Comparison of ENCODE assay signal across 8 cellular contexts in the genomic region with DNA sequence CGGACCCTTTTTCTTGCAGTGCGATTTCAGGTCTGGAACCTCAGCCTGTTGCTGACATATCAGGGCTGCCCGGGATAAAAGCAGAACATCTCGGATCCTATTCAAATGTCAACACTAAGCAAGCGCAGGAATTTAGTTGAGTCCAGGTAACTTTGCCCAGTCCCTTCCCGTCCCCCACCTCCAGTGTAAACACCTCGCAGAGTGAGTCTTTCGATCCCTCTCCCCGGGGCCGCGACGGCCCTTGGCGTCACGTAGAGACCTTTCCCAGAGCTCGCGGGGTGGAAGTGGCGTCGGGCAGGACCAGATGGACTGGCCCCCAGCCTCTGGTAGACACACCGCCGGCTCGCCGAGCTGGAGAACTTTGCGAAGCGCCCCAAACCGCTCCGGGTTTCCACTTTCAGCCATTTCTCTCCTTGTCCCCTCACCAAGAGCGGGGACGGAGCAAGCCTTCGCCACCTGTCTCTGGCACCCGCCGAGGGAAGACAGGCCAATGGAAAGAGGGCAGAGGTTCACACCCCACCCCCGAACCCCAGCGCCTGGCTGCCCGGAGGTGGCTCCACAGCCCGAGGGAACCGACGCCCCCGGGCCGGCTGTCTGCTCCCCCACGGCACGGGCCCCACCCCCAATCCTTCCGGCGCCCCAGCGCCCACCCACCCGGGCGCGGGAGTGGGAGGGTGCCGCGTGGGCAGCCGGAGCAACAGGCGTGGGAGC. TPM values are rescaled to one million over a fixed set of nuclear protein-coding genes. Genes with fewer than 3 reads are reported as not detected.
DNase-seq lines count a peak whose midpoint lies in the region; ATAC-seq, FAIRE-seq and TF ChIP-seq lines count a peak whose summit lies in the region.

No MANE protein-coding gene starts in this region.

- ATAC-seq in Right ventricle myocardium superior (ENCODE audit: poor library complexity) = peak; percentile 3
- no peak for ATAC-seq in upper lobe of right lung

- H3K23ac ChIP-seq in mesenchymal stem cell (ENCODE audit: low read length in 2 of 2) = no peak overlapping the region

- TF ChIP-seq POLR2A in H54 (IDR thresholded peaks at IDR 0.05; ENCODE audit: low read depth, low read length) = no peak

- H2AFZ ChIP-seq in mammary epithelial cell (ENCODE audit: low read depth, low read length) (no peak overlapping the region), mesenchymal stem cell (ENCODE audit: low read depth, low read length) (no peak overlapping the region)

- no peak overlapping the region for H2AK5ac ChIP-seq in mesenchymal stem cell (ENCODE audit: low read length, severe bottlenecking)

- H3K18ac ChIP-seq in mesenchymal stem cell (ENCODE audit: low read depth in 1 of 2, low read length in 2 of 2) = no peak overlapping the region

- no peaks in the 10 kb centered on the region for H3K79me2 ChIP-seq in mammary epithelial cell (ENCODE audit: insufficient read depth, low read length)

- no peaks in the 10 kb centered on the region for H3K79me1 ChIP-seq in mesenchymal stem cell (replicated peaks; ENCODE audit: low read length, poor library complexity, severe bottlenecking)

- H3K9me3 ChIP-seq in mammary epithelial cell (replicated peaks; ENCODE audit: insufficient read depth, low read length) (no peaks in the 10 kb centered on the region), mesenchymal stem cell (ENCODE audit: control insufficient read depth, low read length) (no peaks in the 10 kb centered on the region), upper lobe of right lung (no peaks in the 10 kb centered on the region)

- no peak overlapping the region for H4K91ac ChIP-seq in mesenchymal stem cell (ENCODE audit: low read length)

- H2BK5ac ChIP-seq in mesenchymal stem cell (ENCODE audit: low read depth, low read length, poor library complexity, severe bottlenecking) = no peak overlapping the region

- 35% methylated on average over 18 of the region's 51 CpGs for WGBS in mammary epithelial cell (ENCODE audit: low coverage, missing lambda C conversion rate)
- WGBS in mesenchymal stem cell = 5% methylated on average over 39 of the region's 51 CpGs

- H3K4ac ChIP-seq in mesenchymal stem cell (ENCODE audit: low read depth in 1 of 2, low read length in 2 of 2) = no peak overlapping the region

- no TSS peak for BruUV-seq in mammary epithelial cell (replicated peaks; lab: Mats Ljungman, UMichigan)

- intact Hi-C loops in Right ventricle myocardium superior (cut with DNase I) = loop anchor here (2.0 kb wide), 1 partner anchor 186 kb away; no protein-coding TSS in a partner anchor
- intact Hi-C loops in cardiac septum (cut with DNase I) = loop anchor here (5.0 kb wide), 1 partner anchor 68 kb away; no protein-coding TSS in a partner anchor
- intact Hi-C loops in mammary epithelial cell (cut with micrococcal nuclease) = no loop called here
- intact Hi-C loops in upper lobe of right lung (cut with DNase I) = no loop called here

- no peaks in the 10 kb centered on the region for H4K20me1 ChIP-seq in mammary epithelial cell (ENCODE audit: insufficient read depth, low read length)

- H3K4me1 ChIP-seq in mammary epithelial cell (ENCODE audit: insufficient read depth, low read length) = peaks cover 18% of the 10 kb centered on the region
- peaks cover 22% of the 10 kb centered on the region for H3K4me1 ChIP-seq in mesenchymal stem cell (ENCODE audit: control insufficient read depth, insufficient read depth, low read depth, low read length)
- peaks cover 30% of the 10 kb centered on the region for H3K4me1 ChIP-seq in upper lobe of right lung

- no peak for TF ChIP-seq CTCF in mammary epithelial cell (conservative IDR thresholded peaks at IDR 0.05 in 1 of 2, IDR thresholded peaks at IDR 0.05 in 1 of 2; ENCODE audit: extremely low read depth in 1 of 2, insufficient read depth in 1 of 2, low read depth in 1 of 2, low read length in 2 of 2)
- TF ChIP-seq CTCF in upper lobe of right lung (IDR thresholded peaks at IDR 0.05) = no peak

- H4K8ac ChIP-seq in mesenchymal stem cell (ENCODE audit: low read length) = no peak overlapping the region

- in situ Hi-C loops in mammary epithelial cell (cut with MboI; ENCODE audit: low sequenced_read_pairs in 2 of 2) = loop anchor here in 1 of 2 donors (25.0 kb wide), 1 partner anchor 502 kb away; no protein-coding TSS in a partner anchor

- FAIRE-seq in H54 (lab: Jason Lieb, UNC) = no peak

- H2BK12ac ChIP-seq in mesenchymal stem cell (ENCODE audit: low read length in 2 of 2) = no peak overlapping the region

- peak overlapping the region in 2 of 3 experiments; percentile 29 to 36 for H3K4me3 ChIP-seq in mammary epithelial cell (replicated peaks in 1 of 3; ENCODE audit: insufficient read depth in 1 of 3, low read depth in 2 of 3, low read length in 3 of 3)
- H3K4me3 ChIP-seq in mesenchymal stem cell (ENCODE audit: insufficient read depth in 1 of 2, low read depth in 1 of 2, low read length in 2 of 2) = peak overlapping the region; percentile 46 to 53
- H3K4me3 ChIP-seq in upper lobe of right lung = peak overlapping the region; percentile 58

- no peak overlapping the region for H3K14ac ChIP-seq in mesenchymal stem cell (ENCODE audit: low read length in 2 of 2)

- H3K36me3 ChIP-seq in mammary epithelial cell (ENCODE audit: insufficient read depth, low read length) (no peaks in the 10 kb centered on the region), mesenchymal stem cell (ENCODE audit: control insufficient read depth in 1 of 2, insufficient read depth in 2 of 2, low read depth in 1 of 2, low read length in 2 of 2) (no peaks in the 10 kb centered on the region), upper lobe of right lung (no peaks in the 10 kb centered on the region)

- H2BK15ac ChIP-seq in mesenchymal stem cell (ENCODE audit: low read depth, poor library complexity, severe bottlenecking) = no peak overlapping the region

- no peak overlapping the region for H2BK120ac ChIP-seq in mesenchymal stem cell (ENCODE audit: low read depth, low read length)

- peak overlapping the region; percentile 98 for H3K4me2 ChIP-seq in mammary epithelial cell (ENCODE audit: insufficient read depth, low read depth, low read length)
- peak overlapping the region; percentile 95 for H3K4me2 ChIP-seq in mesenchymal stem cell (ENCODE audit: low read length, poor library complexity, severe bottlenecking)

- CTCF ChIA-PET in mammary epithelial cell (lab: Charles Lee; ENCODE audit: low non-redundant PET) = no interaction called here

- dilution Hi-C loops in mammary epithelial cell (cut with HindIII; ENCODE audit: low sequenced_read_pairs) = no loop called here

- H3K9ac ChIP-seq in mammary epithelial cell (ENCODE audit: insufficient read depth, low read length) (no peak overlapping the region), mesenchymal stem cell (ENCODE audit: low read length) (no peak overlapping the region)

- DNase-seq in Right ventricle myocardium superior (peak; percentile 58), cardiac septum (ENCODE audit: low spot score) (no peak), mammary epithelial cell (no peak), mesenchymal stem cell (no peak), upper lobe of right lung (peak; percentile 70), kidney tubule cell (ENCODE audit: low spot score) (no peak), H54 (ENCODE audit: insufficient read length, low spot score) (no peak), SIG-M5 treated with dmso at 0.1 percent for 504 hours (lab: John Stamatoyannopoulos, UW; ENCODE audit: unreplicated experiment) (no peak)

- H3K27me3 ChIP-seq in mammary epithelial cell (ENCODE audit: insufficient read depth, low read length) = peaks cover 5% of the 10 kb centered on the region
- H3K27me3 ChIP-seq in mesenchymal stem cell (ENCODE audit: control insufficient read depth in 1 of 2, insufficient read depth in 1 of 2, low read length in 2 of 2) = peaks cover 70 to 75% of the 10 kb centered on the region in 2 experiments
- H3K27me3 ChIP-seq in upper lobe of right lung = peaks cover 20% of the 10 kb centered on the region

- no peak overlapping the region for H3K27ac ChIP-seq in mammary epithelial cell (ENCODE audit: insufficient read depth, low read depth, low read length)
- H3K27ac ChIP-seq in mesenchymal stem cell (ENCODE audit: low read length, poor library complexity, severe bottlenecking) = no peak overlapping the region
- H3K27ac ChIP-seq in upper lobe of right lung = no peak overlapping the region

RNA-seq across cellular contexts. Expression of gene KCND3, which starts 0.6 kb away (rescaled TPM):
- 19.7 TPM for total RNA-seq in Right ventricle myocardium superior
- 14.2 TPM for total RNA-seq in cardiac septum
- total RNA-seq in mammary epithelial cell = 1 to 10 TPM in 1 of 2 donors, under 1 TPM in 1; 0.64 to 3.3 TPM
- 0.12 TPM for polyA plus RNA-seq in mammary epithelial cell
- polyA minus RNA-seq in mammary epithelial cell = 0.10 TPM
- polyA plus RNA-seq in mesenchymal stem cell (2013, experiment 1 of 2) = 0.18 TPM
- polyA plus RNA-seq in mesenchymal stem cell (2013, experiment 2 of 2) = 0.21 TPM
- total RNA-seq in upper lobe of right lung = 6.3 TPM

Comparison
In these comparisons a context has a peak if more than half of its experiments do, and no peak if none do; other contexts are left out.
1. DNase-seq: peak in Right ventricle myocardium superior (single experiment) and upper lobe of right lung (single experiment); none in cardiac septum (single experiment), mammary epithelial cell (single experiment), mesenchymal stem cell (single experiment), kidney tubule cell (single experiment), H54 (single experiment) and SIG-M5 treated with dmso at 0.1 percent for 504 hours (single experiment).
2. intact Hi-C loops: an anchor here in Right ventricle myocardium superior (2.0 kb wide) and cardiac septum (5.0 kb wide); none called in mammary epithelial cell and upper lobe of right lung.
3. Peak in every context shown above with its lines, with median percentiles within 50 percentile points of each other: H3K4me3 ChIP-seq.